28 cellular contexts compared by ENCODE assay signal in genomic region chr16:50839356-50839755, GRCh38.
DNase-seq lines count a peak whose midpoint lies in the region; ATAC-seq, FAIRE-seq and TF ChIP-seq lines count a peak whose summit lies in the region.
"Had no signal": no experiment of that assay in that cellular context is flagged by ENCODE, and none has a peak within 500 bp of the region (broad histone marks: within the 10 kb centered on the region; RNA-seq: fewer than 3 reads in every experiment).

No MANE protein-coding gene starts in this region.

- TF ChIP-seq RAD21 in HepG2 (CRISPR knock-in tag; IDR thresholded peaks at IDR 0.05), result no peak

- H3K9me3 ChIP-seq in HepG2 (ENCODE audit: low read length) (no peaks in the 10 kb centered on the region), OCI-LY7 (ENCODE audit: low read length) (no peaks in the 10 kb centered on the region)
- H3K9me3 ChIP-seq: BE2C, SJCRH30 had no signal

- H3K4me2 ChIP-seq in HepG2 (ENCODE audit: low read depth, low read length) (no peak overlapping the region), OCI-LY7 (ENCODE audit: low read length) (no peak overlapping the region)

- no peak for TF ChIP-seq CTCF in HepG2 (CRISPR knock-in tag; IDR thresholded peaks at IDR 0.05)
- no peak for TF ChIP-seq CTCF in type B pancreatic cell (conservative IDR thresholded peaks at IDR 0.05)
- no peak for TF ChIP-seq CTCF in OCI-LY7 (conservative IDR thresholded peaks at IDR 0.05; ENCODE audit: low read length)

- H4K20me1 ChIP-seq in HepG2 (ENCODE audit: insufficient read depth, low read length), result no peaks in the 10 kb centered on the region
- H4K20me1 ChIP-seq in OCI-LY7 (ENCODE audit: insufficient read depth, low read length), result no peaks in the 10 kb centered on the region

- intact Hi-C loops in HepG2 (cut with micrococcal nuclease; ENCODE audit: unreplicated experiment), result no loop called here
- intact Hi-C loops in OCI-LY7 (cut with micrococcal nuclease; ENCODE audit: unreplicated experiment), result no loop called here

- CTCF ChIA-PET in HepG2 (lab: Yijun Ruan, JAX; ENCODE audit: low intra/inter-chr PET ratio, low total read pairs), result no interaction called here
- CTCF ChIA-PET in activated CD4-positive, alpha-beta T cell treated with anti-CD3 and anti-CD28 coated beads, Interleukin-2, amount 10 ng/mL, durations not matched to agents 7 days and 5 days (lab: Charles Lee), result no interaction called here
- CTCF ChIA-PET in OCI-LY7 (lab: Charles Lee; ENCODE audit: unreplicated experiment), result no interaction called here

- BruUV-seq in HepG2 (replicated peaks; lab: Mats Ljungman, UMichigan) (no TSS peak), OCI-LY7 (replicated peaks; lab: Mats Ljungman, UMichigan) (no TSS peak)

- peaks cover 45% of the 10 kb centered on the region for H3K27me3 Mint-ChIP-seq in type B pancreatic cell
- peaks cover 18% of the 10 kb centered on the region for H3K27me3 Mint-ChIP-seq in activated CD4-positive, alpha-beta T cell treated with anti-CD3 and anti-CD28 coated beads, Interleukin-2, amount 10 ng/mL, durations not matched to agents 7 days and 5 days

- H2AFZ ChIP-seq in HepG2 (ENCODE audit: low read length) (no peak overlapping the region), OCI-LY7 (ENCODE audit: low read length) (no peak overlapping the region)

- peaks cover 0 to 15% of the 10 kb centered on the region in 2 experiments; a peak in 3 of 5 replicates for H3K27me3 ChIP-seq in HepG2 (ENCODE audit: control insufficient read depth in 1 of 2, insufficient read depth in 2 of 2, low read length in 2 of 2)
- H3K27me3 ChIP-seq: BE2C, SJCRH30 had no signal

- H3K4me1 Mint-ChIP-seq in type B pancreatic cell (ENCODE audit: unreplicated experiment), result no peaks in the 10 kb centered on the region
- peaks cover 14% of the 10 kb centered on the region for H3K4me1 Mint-ChIP-seq in activated CD4-positive, alpha-beta T cell treated with anti-CD3 and anti-CD28 coated beads, Interleukin-2, amount 10 ng/mL, durations not matched to agents 7 days and 5 days

- DNase-seq in HepG2 (ENCODE audit: low spot score), result no peak
- DNase-seq in type B pancreatic cell (ENCODE audit: extremely low spot score, unreplicated experiment), result peak; percentile 18
- no peak for DNase-seq in NCI-H2107 (lab: John Stamatoyannopoulos, UW)
- no peak for DNase-seq in activated CD4-positive, alpha-beta T cell treated with anti-CD3 and anti-CD28 coated beads, Interleukin-2, amount 10 ng/mL, durations not matched to agents 7 days and 5 days
- DNase-seq in OCI-LY7 (ENCODE audit: low spot score), result no peak
- DNase-seq: BE2C; CD8-positive, alpha-beta memory T cell; DMS 273 treated with DMSO at 0.1 percent for 48 hours; DMS79; EL; GDM1; MV-4-11; NCI-H1105 treated with DMSO at 0.1 percent for 48 hours; NCI-H146; NCI-H1930; NCI-H446; NCI-H524 treated with DMSO at 0.1 percent for 48 hours; NCI-H774; PC-3; SJCRH30 had no signal

- H3K4me3 ChIP-seq in HepG2 (replicated peaks in 1 of 3; ENCODE audit: insufficient read depth in 1 of 3, low read depth in 2 of 3, low read length in 3 of 3) (no peak overlapping the region), OCI-LY7 (ENCODE audit: low read depth, low read length, poor library complexity, severe bottlenecking) (no peak overlapping the region)
- H3K4me3 ChIP-seq: GM12878, K562, SJCRH30 had no signal

- peak overlapping the region; percentile 49 for H3K27ac ChIP-seq in angular gyrus (ENCODE audit: low read depth, low read length)
- H3K27ac ChIP-seq in cingulate gyrus (ENCODE audit: low read depth, low read length), result peak overlapping the region; percentile 24
- no peak overlapping the region for H3K27ac ChIP-seq in HepG2 (ENCODE audit: extremely low read length, insufficient read depth, low read length)
- no peak overlapping the region for H3K27ac ChIP-seq in OCI-LY7 (ENCODE audit: low read depth, low read length, poor library complexity, severe bottlenecking)
- H3K27ac ChIP-seq: SJCRH30 had no signal

- in situ Hi-C loops in HepG2 (cut with HindIII; ENCODE audit: extremely low pct_ligation_motif_present, low pct_unique_long_range_greater_than_20kb), result no loop called here

- 54% methylated on average over 5 of the region's 5 CpGs for WGBS in HepG2 (ENCODE audit: low lambda C conversion rate)

- H3K79me2 ChIP-seq in HepG2 (ENCODE audit: insufficient read depth, low read length) (no peaks in the 10 kb centered on the region), OCI-LY7 (ENCODE audit: insufficient read depth, low read depth, low read length) (no peaks in the 10 kb centered on the region)

- H3K27ac Mint-ChIP-seq in type B pancreatic cell, result no peak overlapping the region
- H3K27ac Mint-ChIP-seq in activated CD4-positive, alpha-beta T cell treated with anti-CD3 and anti-CD28 coated beads, Interleukin-2, amount 10 ng/mL, durations not matched to agents 7 days and 5 days, result no peak overlapping the region
- H3K27ac Mint-ChIP-seq: CD8-positive, alpha-beta memory T cell had no signal

- no peaks in the 10 kb centered on the region for H3K36me3 Mint-ChIP-seq in type B pancreatic cell
- no peaks in the 10 kb centered on the region for H3K36me3 Mint-ChIP-seq in activated CD4-positive, alpha-beta T cell treated with anti-CD3 and anti-CD28 coated beads, Interleukin-2, amount 10 ng/mL, durations not matched to agents 7 days and 5 days (ENCODE audit: low read depth)
- H3K36me3 Mint-ChIP-seq: CD14-positive monocyte had no signal

- no peak for TF ChIP-seq EP300 in HepG2 (IDR thresholded peaks at IDR 0.05; ENCODE audit: low read depth in 2 of 2, low read length in 2 of 2)
- no peak for TF ChIP-seq EP300 in HepG2 (CRISPR knock-in tag; IDR thresholded peaks at IDR 0.05; ENCODE audit: borderline replicate concordance)

- H3K36me3 ChIP-seq in HepG2 (replicated peaks in 1 of 2; ENCODE audit: control insufficient read depth in 1 of 2, insufficient read depth in 2 of 2, low read length in 2 of 2) (no peaks in the 10 kb centered on the region), OCI-LY7 (ENCODE audit: insufficient read depth, low read length) (no peaks in the 10 kb centered on the region)
- H3K36me3 ChIP-seq: BE2C, SJCRH30 had no signal

- TF ChIP-seq POLR2A in HepG2 (IDR thresholded peaks at IDR 0.05; ENCODE audit: insufficient read depth in 1 of 2, low read depth in 2 of 2, low read length in 2 of 2), result no peak

- no peak overlapping the region for H3K9ac ChIP-seq in HepG2 (ENCODE audit: insufficient read depth, low read depth, low read length)

- FAIRE-seq in HepG2 (lab: Jason Lieb, UNC), result no peak
- FAIRE-seq: GM12878, K562 had no signal

- ATAC-seq in HepG2 (no peak), GM18498 (IDR thresholded peaks at IDR 0.05; ENCODE audit: unreplicated experiment) (no peak)
- ATAC-seq: GM12878, HCT116, K562, PC-3, Right ventricle myocardium inferior had no signal

- H3K4me3 Mint-ChIP-seq in type B pancreatic cell, result no peak overlapping the region
- no peak overlapping the region for H3K4me3 Mint-ChIP-seq in activated CD4-positive, alpha-beta T cell treated with anti-CD3 and anti-CD28 coated beads, Interleukin-2, amount 10 ng/mL, durations not matched to agents 7 days and 5 days

- no peaks in the 10 kb centered on the region for H3K9me3 Mint-ChIP-seq in type B pancreatic cell
- H3K9me3 Mint-ChIP-seq in activated CD4-positive, alpha-beta T cell treated with anti-CD3 and anti-CD28 coated beads, Interleukin-2, amount 10 ng/mL, durations not matched to agents 7 days and 5 days, result no peaks in the 10 kb centered on the region
- H3K9me3 Mint-ChIP-seq: CD8-positive, alpha-beta memory T cell had no signal

- POLR2A ChIA-PET in HepG2 (lab: Yijun Ruan, JAX) (no interaction called here), OCI-LY7 (lab: Charles Lee) (no interaction called here)
- POLR2A ChIA-PET in activated CD4-positive, alpha-beta T cell treated with anti-CD3 and anti-CD28 coated beads, Interleukin-2, amount 10 ng/mL, durations not matched to agents 7 days and 5 days (lab: Charles Lee), result no interaction called here

- H3K4me1 ChIP-seq in HepG2 (ENCODE audit: insufficient read depth, low read length) (peaks cover 9% of the 10 kb centered on the region; the same call in 1 of the 2 replicates), OCI-LY7 (ENCODE audit: insufficient read depth, low read length, poor library complexity, severe bottlenecking) (no peaks in the 10 kb centered on the region)
- H3K4me1 ChIP-seq: BE2C, SJCRH30 had no signal

- H3K9me2 ChIP-seq in OCI-LY7 (ENCODE audit: insufficient read depth, low read length), result no peaks in the 10 kb centered on the region

TF ChIP-seq in HepG2, 621 proteins besides CTCF, POLR2A, EP300 and RAD21:
- TF ChIP-seq MNT (IDR thresholded peaks at IDR 0.05), result peak; percentile 100
- no peak for TF ChIP-seq SKI (IDR thresholded peaks at IDR 0.05; ENCODE audit: partially characterized antibody)
- TF ChIP-seq ZNF451 (CRISPR knock-in tag; IDR thresholded peaks at IDR 0.05), result no peak
TF ChIP-seq in HepG2: peak in this region for 1.

Comparison
In these comparisons a context has a peak if more than half of its experiments do, and no peak if none do; other contexts are left out.
1. H3K27ac ChIP-seq: peak in angular gyrus (single experiment) and cingulate gyrus (single experiment); none in HepG2 (single experiment) and OCI-LY7 (single experiment).